10 cellular contexts compared by ENCODE assay signal in the genomic region with DNA sequence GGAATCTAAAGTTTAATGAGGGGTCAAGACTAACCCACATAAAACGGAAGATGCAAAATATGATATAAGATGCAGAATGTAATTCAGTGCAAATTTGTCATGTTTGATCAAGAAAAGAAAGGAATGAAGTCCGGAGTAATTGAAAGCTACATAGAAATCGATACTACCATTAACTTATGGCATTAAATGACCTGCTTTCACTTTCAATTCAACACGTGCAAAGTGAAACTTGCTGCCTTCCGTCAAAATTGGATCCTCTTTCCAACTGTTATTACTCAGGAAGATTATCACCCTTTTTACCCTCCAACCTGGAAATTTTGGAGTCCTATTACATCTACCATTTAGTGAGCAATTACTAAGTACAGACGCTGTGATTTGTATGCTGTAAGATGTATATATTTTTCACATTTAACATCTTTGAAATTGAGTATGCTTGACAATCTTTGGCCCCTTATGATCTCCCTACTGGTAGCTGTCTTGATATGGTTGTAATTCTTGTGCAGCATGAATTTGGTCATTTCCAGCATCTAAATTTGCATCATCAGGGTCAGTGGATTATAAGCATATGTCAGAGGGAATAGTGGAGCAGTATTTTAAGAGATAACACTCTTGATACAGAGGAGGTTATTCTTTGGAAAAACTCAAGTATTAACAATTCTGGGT.
DNase-seq lines count a peak whose midpoint lies in the region; ATAC-seq and TF ChIP-seq lines count a peak whose summit lies in the region.
"Had no signal": no experiment of that assay in that cellular context is flagged by ENCODE, and none has a peak within 500 bp of the region (broad histone marks: within the 10 kb centered on the region; RNA-seq: fewer than 3 reads in every experiment).

No MANE protein-coding gene starts in this region.

- peak overlapping the region; percentile 28; the same call in 1 of the 2 replicates for H3K4me3 ChIP-seq in MM.1S (ENCODE audit: low read length)
- peak overlapping the region; percentile 58 to 74 for H3K4me3 ChIP-seq in duodenal mucosa (ENCODE audit: low read depth in 1 of 2, low read length in 2 of 2)
- H3K4me3 ChIP-seq: left lung had no signal

- no peaks in the 10 kb centered on the region for H3K79me2 ChIP-seq in MM.1S (ENCODE audit: low read length)

- H2AFZ ChIP-seq in MM.1S (ENCODE audit: low read length): no peak overlapping the region

- H3K9me2 ChIP-seq in MM.1S (replicated peaks; ENCODE audit: insufficient read depth, low read length): no peaks in the 10 kb centered on the region

- H3K4me2 ChIP-seq in MM.1S (ENCODE audit: low read depth, low read length): peak overlapping the region; percentile 51

- no peaks in the 10 kb centered on the region for H3F3A ChIP-seq in MM.1S (ENCODE audit: insufficient read depth, low read length)

- peak; percentile 31 to 39 for DNase-seq in AML-193 (lab: John Stamatoyannopoulos, UW)
- peak; percentile 46 for DNase-seq in MM.1S
- no peak for DNase-seq in NCI-H1417 treated with DMSO at 0.1 percent for 48 hours (lab: John Stamatoyannopoulos, UW)
- DNase-seq in NCI-H1105 (lab: John Stamatoyannopoulos, UW): no peak
- DNase-seq in NCI-H524 treated with DMSO at 0.1 percent for 48 hours (lab: John Stamatoyannopoulos, UW): no peak
- no peak for DNase-seq in GM10248 (ENCODE audit: extremely low spot score)
- DNase-seq: left lung had no signal

- POLR2A ChIA-PET in GM10248 (lab: Yijun Ruan, JAX): no interaction called here

- TF ChIP-seq CTCF in MM.1S (IDR thresholded peaks at IDR 0.05; ENCODE audit: low read length) (no peak), GM10248 (IDR thresholded peaks at IDR 0.05; ENCODE audit: control extremely low read depth, extremely low read depth, low read depth, missing control alignments) (no peak)

- H3K36me3 ChIP-seq in MM.1S (replicated peaks; ENCODE audit: insufficient read depth, low read length) (no peaks in the 10 kb centered on the region), duodenal mucosa (ENCODE audit: control insufficient read depth in 1 of 2, insufficient read depth in 2 of 2, low read length in 2 of 2) (no peaks in the 10 kb centered on the region)
- H3K36me3 ChIP-seq: left lung had no signal

- no peaks in the 10 kb centered on the region for H4K20me1 ChIP-seq in MM.1S (ENCODE audit: insufficient read depth, low read length)

- peak; percentile 54 for ATAC-seq in GM19035 (IDR thresholded peaks at IDR 0.05; ENCODE audit: unreplicated experiment)
- ATAC-seq: left lung had no signal

- H3K27ac ChIP-seq in MM.1S (ENCODE audit: low read length) (no peak overlapping the region), duodenal mucosa (ENCODE audit: low read depth, low read length) (no peak overlapping the region)
- H3K27ac ChIP-seq: epithelial cell of prostate, left lung had no signal

- no peaks in the 10 kb centered on the region for H3K27me3 ChIP-seq in MM.1S (replicated peaks; ENCODE audit: insufficient read depth, low read length)
- H3K27me3 ChIP-seq in duodenal mucosa (ENCODE audit: control insufficient read depth in 1 of 2, insufficient read depth in 2 of 2, low read length in 2 of 2): no peaks in the 10 kb centered on the region
- H3K27me3 ChIP-seq: left lung had no signal

- no peak overlapping the region for H3K9ac ChIP-seq in MM.1S (ENCODE audit: low read length)
- no peak overlapping the region for H3K9ac ChIP-seq in duodenal mucosa (ENCODE audit: low read depth in 1 of 2, low read length in 2 of 2)

- H3K9me3 ChIP-seq in MM.1S (replicated peaks; ENCODE audit: insufficient read depth, low read length): no peaks in the 10 kb centered on the region
- H3K9me3 ChIP-seq in duodenal mucosa (ENCODE audit: control insufficient read depth in 1 of 2, low read length in 2 of 2): no peaks in the 10 kb centered on the region
- H3K9me3 ChIP-seq: left lung had no signal

- CTCF ChIA-PET in GM10248 (lab: Yijun Ruan, JAX): no interaction called here

- 0 out of 2 replicates have a peak, but pooled peaks cover 2% of the 10 kb centered on the region for H3K4me1 ChIP-seq in MM.1S (ENCODE audit: low read length)
- H3K4me1 ChIP-seq in duodenal mucosa (ENCODE audit: control insufficient read depth in 1 of 2, insufficient read depth in 2 of 2, low read length in 2 of 2): peaks cover 5 to 11% of the 10 kb centered on the region in 2 donors
- H3K4me1 ChIP-seq: left lung had no signal

Comparison
In these comparisons a context has a peak if more than half of its experiments do, and no peak if none do; other contexts are left out.
1. DNase-seq: peak in AML-193 (2 of 2) and MM.1S (single experiment); none in NCI-H1417 treated with DMSO at 0.1 percent for 48 hours (single experiment), NCI-H1105 (single experiment), NCI-H524 treated with DMSO at 0.1 percent for 48 hours (single experiment) and GM10248 (single experiment).